1 cellular context compared by ENCODE assay signal in the genomic region with DNA sequence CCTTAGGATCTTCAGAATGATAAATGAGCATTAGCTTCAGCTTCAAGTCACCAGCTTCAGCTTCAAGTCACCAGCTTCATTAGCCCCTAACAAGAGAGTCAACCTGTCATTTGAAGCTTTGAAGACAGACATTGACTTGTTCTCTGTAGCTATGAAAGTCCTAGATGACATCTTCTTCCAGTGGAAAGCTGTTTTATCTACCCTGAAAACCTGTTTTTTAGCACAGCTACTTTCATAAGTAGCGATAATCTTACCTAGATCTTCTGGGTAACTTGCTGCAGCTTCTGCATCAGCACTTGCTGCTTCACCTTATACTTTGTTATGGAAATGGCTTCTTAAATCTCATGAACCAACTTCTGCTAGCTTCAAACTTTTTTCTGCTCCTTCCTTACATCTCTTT.
A peak's percentile ranks its signal among the peaks of the same experiment; 100 is the strongest.
TF ChIP-seq lines count a peak whose summit lies in the region.

No MANE protein-coding gene starts in this region.

TF ChIP-seq in K562, 482 proteins besides CTCF, POLR2A, EP300 and RAD21 (continued from another document):
- TF ChIP-seq, protein P1, sequence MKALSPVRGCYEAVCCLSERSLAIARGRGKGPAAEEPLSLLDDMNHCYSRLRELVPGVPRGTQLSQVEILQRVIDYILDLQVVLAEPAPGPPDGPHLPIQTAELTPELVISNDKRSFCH (CRISPR knock-in tag; IDR thresholded peaks at IDR 0.05) = no peak
- TF ChIP-seq, protein P1 (tag; IDR thresholded peaks at IDR 0.05) = no peak
- 0 out of 3 replicates have a peak, but pooled peaks of 1 of the 2 experiments have one; percentile 23 for TF ChIP-seq CBX3 (IDR thresholded peaks at IDR 0.05; ENCODE audit: borderline replicate concordance in 1 of 2, low read length in 2 of 2)
- no peak for TF ChIP-seq NR2F6 (CRISPR knock-in tag; IDR thresholded peaks at IDR 0.05)
- no peak for TF ChIP-seq ZNF41 (CRISPR knock-in tag; conservative IDR thresholded peaks at IDR 0.05)
- TF ChIP-seq, protein P2, sequence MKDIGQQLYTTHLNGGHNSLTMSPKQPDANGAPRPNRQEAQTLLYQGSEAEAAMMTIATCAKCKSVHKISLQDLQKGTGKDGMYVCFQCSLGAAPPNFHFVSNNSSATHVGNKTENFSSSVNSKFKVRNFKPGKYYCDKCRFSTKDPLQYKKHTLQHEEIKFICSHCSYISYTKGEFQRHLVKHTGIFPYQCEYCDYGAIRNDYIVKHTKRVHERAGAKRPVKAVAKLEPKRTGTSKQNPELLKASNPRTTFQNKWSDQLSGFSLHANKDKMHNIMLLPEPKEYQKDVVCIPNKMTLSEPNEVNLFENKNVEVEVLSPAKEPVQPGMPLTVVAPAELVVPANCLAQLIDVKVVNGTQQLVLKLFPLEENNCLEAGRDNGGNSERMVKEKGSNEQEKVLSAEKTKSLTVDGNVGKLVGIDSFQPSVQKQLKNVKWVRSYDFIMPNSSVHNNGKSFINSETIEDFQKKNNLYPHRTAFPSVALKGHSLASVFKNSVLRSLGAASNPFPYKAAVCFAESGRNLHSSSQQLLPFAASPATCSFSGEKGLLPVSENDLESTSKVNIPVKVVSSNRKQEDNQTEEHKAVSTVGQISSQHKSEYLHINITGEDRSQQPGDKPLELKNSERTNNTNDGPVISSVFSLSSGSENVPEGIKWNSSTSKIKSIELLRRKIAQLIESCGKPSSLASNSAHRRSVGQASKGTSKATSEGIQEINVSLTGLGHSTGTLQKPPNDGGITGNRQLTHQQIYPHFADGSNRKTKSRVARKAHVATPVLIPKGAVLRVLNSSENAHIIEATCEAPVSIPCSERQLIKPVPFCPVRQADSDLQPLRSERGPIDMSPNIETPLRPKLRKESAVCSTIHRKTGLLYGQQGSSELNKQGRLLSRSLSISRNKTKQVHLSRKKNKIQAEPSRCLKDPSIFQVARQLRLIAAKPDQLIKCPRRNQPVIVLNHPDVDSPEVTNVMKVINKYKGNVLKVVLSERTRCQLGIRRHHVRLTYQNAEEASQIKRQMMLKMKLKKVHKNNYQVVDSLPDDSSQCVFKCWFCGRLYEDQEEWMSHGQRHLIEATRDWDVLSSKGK (CRISPR knock-in tag; IDR thresholded peaks at IDR 0.05) = no peak
- no peak for TF ChIP-seq CHD4 (IDR thresholded peaks at IDR 0.05; ENCODE audit: insufficient read depth, insufficient replicate concordance, low read depth, low read length, poor library complexity, severe bottlenecking)
- TF ChIP-seq, protein P3, sequence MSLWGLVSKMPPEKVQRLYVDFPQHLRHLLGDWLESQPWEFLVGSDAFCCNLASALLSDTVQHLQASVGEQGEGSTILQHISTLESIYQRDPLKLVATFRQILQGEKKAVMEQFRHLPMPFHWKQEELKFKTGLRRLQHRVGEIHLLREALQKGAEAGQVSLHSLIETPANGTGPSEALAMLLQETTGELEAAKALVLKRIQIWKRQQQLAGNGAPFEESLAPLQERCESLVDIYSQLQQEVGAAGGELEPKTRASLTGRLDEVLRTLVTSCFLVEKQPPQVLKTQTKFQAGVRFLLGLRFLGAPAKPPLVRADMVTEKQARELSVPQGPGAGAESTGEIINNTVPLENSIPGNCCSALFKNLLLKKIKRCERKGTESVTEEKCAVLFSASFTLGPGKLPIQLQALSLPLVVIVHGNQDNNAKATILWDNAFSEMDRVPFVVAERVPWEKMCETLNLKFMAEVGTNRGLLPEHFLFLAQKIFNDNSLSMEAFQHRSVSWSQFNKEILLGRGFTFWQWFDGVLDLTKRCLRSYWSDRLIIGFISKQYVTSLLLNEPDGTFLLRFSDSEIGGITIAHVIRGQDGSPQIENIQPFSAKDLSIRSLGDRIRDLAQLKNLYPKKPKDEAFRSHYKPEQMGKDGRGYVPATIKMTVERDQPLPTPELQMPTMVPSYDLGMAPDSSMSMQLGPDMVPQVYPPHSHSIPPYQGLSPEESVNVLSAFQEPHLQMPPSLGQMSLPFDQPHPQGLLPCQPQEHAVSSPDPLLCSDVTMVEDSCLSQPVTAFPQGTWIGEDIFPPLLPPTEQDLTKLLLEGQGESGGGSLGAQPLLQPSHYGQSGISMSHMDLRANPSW (CRISPR knock-in tag; IDR thresholded peaks at IDR 0.05) = no peak
- TF ChIP-seq ZNF274 (IDR thresholded peaks at IDR 0.05; ENCODE audit: borderline replicate concordance, low read depth, low read length) = no peak
- no peak for TF ChIP-seq EWSR1 (IDR thresholded peaks at IDR 0.05; ENCODE audit: borderline replicate concordance, low read depth, partially characterized antibody)
- TF ChIP-seq MTA2 (IDR thresholded peaks at IDR 0.05; ENCODE audit: low read depth) = 0 out of 2 replicates have a peak, but pooled peaks have one; percentile 39
- TF ChIP-seq, protein P4, sequence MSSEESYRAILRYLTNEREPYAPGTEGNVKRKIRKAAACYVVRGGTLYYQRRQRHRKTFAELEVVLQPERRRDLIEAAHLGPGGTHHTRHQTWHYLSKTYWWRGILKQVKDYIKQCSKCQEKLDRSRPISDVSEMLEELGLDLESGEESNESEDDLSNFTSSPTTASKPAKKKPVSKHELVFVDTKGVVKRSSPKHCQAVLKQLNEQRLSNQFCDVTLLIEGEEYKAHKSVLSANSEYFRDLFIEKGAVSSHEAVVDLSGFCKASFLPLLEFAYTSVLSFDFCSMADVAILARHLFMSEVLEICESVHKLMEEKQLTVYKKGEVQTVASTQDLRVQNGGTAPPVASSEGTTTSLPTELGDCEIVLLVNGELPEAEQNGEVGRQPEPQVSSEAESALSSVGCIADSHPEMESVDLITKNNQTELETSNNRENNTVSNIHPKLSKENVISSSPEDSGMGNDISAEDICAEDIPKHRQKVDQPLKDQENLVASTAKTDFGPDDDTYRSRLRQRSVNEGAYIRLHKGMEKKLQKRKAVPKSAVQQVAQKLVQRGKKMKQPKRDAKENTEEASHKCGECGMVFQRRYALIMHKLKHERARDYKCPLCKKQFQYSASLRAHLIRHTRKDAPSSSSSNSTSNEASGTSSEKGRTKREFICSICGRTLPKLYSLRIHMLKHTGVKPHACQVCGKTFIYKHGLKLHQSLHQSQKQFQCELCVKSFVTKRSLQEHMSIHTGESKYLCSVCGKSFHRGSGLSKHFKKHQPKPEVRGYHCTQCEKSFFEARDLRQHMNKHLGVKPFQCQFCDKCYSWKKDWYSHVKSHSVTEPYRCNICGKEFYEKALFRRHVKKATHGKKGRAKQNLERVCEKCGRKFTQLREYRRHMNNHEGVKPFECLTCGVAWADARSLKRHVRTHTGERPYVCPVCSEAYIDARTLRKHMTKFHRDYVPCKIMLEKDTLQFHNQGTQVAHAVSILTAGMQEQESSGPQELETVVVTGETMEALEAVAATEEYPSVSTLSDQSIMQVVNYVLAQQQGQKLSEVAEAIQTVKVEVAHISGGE (CRISPR knock-in tag; IDR thresholded peaks at IDR 0.05) = no peak
- TF ChIP-seq ARID1B (IDR thresholded peaks at IDR 0.05) = peak; percentile 80
- TF ChIP-seq ZNF143 (CRISPR knock-in tag; IDR thresholded peaks at IDR 0.05) = no peak
- TF ChIP-seq LEF1 (IDR thresholded peaks at IDR 0.05) = 0 out of 2 replicates have a peak, but pooled peaks have one; percentile 25
- TF ChIP-seq XRCC5 (IDR thresholded peaks at IDR 0.05; ENCODE audit: low read depth, low read length) = no peak
- no peak for TF ChIP-seq ZNF121 (CRISPR knock-in tag; conservative IDR thresholded peaks at IDR 0.05)
- no peak for TF ChIP-seq KAT7 (CRISPR knock-in tag; IDR thresholded peaks at IDR 0.05; ENCODE audit: borderline replicate concordance)
- no peak for TF ChIP-seq SMAD4 (CRISPR knock-in tag; conservative IDR thresholded peaks at IDR 0.05)
- no peak for TF ChIP-seq HDAC3 (IDR thresholded peaks at IDR 0.05; ENCODE audit: borderline replicate concordance, partially characterized antibody)
- no peak for TF ChIP-seq PRMT5 (CRISPR knock-in tag; IDR thresholded peaks at IDR 0.05)
- TF ChIP-seq, protein P5, sequence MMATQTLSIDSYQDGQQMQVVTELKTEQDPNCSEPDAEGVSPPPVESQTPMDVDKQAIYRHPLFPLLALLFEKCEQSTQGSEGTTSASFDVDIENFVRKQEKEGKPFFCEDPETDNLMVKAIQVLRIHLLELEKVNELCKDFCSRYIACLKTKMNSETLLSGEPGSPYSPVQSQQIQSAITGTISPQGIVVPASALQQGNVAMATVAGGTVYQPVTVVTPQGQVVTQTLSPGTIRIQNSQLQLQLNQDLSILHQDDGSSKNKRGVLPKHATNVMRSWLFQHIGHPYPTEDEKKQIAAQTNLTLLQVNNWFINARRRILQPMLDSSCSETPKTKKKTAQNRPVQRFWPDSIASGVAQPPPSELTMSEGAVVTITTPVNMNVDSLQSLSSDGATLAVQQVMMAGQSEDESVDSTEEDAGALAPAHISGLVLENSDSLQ (IDR thresholded peaks at IDR 0.05) = peak; percentile 7; the same call in 1 of the 2 replicates
- TF ChIP-seq, protein P6, sequence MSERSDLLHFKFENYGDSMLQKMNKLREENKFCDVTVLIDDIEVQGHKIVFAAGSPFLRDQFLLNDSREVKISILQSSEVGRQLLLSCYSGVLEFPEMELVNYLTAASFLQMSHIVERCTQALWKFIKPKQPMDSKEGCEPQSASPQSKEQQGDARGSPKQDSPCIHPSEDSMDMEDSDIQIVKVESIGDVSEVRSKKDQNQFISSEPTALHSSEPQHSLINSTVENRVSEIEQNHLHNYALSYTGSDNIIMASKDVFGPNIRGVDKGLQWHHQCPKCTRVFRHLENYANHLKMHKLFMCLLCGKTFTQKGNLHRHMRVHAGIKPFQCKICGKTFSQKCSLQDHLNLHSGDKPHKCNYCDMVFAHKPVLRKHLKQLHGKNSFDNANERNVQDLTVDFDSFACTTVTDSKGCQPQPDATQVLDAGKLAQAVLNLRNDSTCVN (CRISPR knock-in tag; IDR thresholded peaks at IDR 0.05) = no peak
- TF ChIP-seq CBFA2T2 (conservative IDR thresholded peaks at IDR 0.05) = peak; percentile 46
- no peak for TF ChIP-seq HNRNPLL (IDR thresholded peaks at IDR 0.05; ENCODE audit: low read depth, low read length, poor library complexity, severe bottlenecking)
- TF ChIP-seq CSDE1 (IDR thresholded peaks at IDR 0.05) = no peak
- TF ChIP-seq, protein P7, sequence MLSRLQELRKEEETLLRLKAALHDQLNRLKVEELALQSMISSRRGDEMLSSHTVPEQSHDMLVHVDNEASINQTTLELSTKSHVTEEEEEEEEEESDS (CRISPR knock-in tag; IDR thresholded peaks at IDR 0.05) = no peak
- no peak for TF ChIP-seq STAG1 (CRISPR knock-in tag; IDR thresholded peaks at IDR 0.05; ENCODE audit: borderline replicate concordance)
- TF ChIP-seq, protein P8, sequence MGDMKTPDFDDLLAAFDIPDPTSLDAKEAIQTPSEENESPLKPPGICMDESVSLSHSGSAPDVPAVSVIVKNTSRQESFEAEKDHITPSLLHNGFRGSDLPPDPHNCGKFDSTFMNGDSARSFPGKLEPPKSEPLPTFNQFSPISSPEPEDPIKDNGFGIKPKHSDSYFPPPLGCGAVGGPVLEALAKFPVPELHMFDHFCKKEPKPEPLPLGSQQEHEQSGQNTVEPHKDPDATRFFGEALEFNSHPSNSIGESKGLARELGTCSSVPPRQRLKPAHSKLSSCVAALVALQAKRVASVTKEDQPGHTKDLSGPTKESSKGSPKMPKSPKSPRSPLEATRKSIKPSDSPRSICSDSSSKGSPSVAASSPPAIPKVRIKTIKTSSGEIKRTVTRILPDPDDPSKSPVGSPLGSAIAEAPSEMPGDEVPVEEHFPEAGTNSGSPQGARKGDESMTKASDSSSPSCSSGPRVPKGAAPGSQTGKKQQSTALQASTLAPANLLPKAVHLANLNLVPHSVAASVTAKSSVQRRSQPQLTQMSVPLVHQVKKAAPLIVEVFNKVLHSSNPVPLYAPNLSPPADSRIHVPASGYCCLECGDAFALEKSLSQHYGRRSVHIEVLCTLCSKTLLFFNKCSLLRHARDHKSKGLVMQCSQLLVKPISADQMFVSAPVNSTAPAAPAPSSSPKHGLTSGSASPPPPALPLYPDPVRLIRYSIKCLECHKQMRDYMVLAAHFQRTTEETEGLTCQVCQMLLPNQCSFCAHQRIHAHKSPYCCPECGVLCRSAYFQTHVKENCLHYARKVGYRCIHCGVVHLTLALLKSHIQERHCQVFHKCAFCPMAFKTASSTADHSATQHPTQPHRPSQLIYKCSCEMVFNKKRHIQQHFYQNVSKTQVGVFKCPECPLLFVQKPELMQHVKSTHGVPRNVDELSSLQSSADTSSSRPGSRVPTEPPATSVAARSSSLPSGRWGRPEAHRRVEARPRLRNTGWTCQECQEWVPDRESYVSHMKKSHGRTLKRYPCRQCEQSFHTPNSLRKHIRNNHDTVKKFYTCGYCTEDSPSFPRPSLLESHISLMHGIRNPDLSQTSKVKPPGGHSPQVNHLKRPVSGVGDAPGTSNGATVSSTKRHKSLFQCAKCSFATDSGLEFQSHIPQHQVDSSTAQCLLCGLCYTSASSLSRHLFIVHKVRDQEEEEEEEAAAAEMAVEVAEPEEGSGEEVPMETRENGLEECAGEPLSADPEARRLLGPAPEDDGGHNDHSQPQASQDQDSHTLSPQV (IDR thresholded peaks at IDR 0.05) = no peak
- no peak for TF ChIP-seq CBX1 (IDR thresholded peaks at IDR 0.05; ENCODE audit: low read depth)
- TF ChIP-seq MEF2D (tag; conservative IDR thresholded peaks at IDR 0.05; ENCODE audit: low read depth) = no peak
- no peak for TF ChIP-seq YBX1 (IDR thresholded peaks at IDR 0.05)
- no peak for TF ChIP-seq TAF1 (IDR thresholded peaks at IDR 0.05; ENCODE audit: control insufficient read depth, extremely low read depth, insufficient read depth, low read length, severe bottlenecking)
- TF ChIP-seq ZNF764 (CRISPR knock-in tag; IDR thresholded peaks at IDR 0.05; ENCODE audit: low read depth) = no peak
